ENCODE assay signal across 1 cellular context in genomic region chr5:115461093-115461492, GRCh38.
TF ChIP-seq lines count a peak whose summit lies in the region.

No MANE protein-coding gene starts in this region.

TF ChIP-seq in HCT116, 20 proteins besides CTCF, POLR2A, EP300 and RAD21 (continued from another document):
- TF ChIP-seq EGR1 (IDR thresholded peaks at IDR 0.05; ENCODE audit: low read depth) (no peak), TCF7L2 (IDR thresholded peaks at IDR 0.05; ENCODE audit: borderline replicate concordance, extremely low read depth, insufficient read depth, insufficient read length) (no peak), SRF (IDR thresholded peaks at IDR 0.05; ENCODE audit: low read depth) (no peak), ATF3 (IDR thresholded peaks at IDR 0.05) (no peak), ZBTB33 (IDR thresholded peaks at IDR 0.05; ENCODE audit: extremely low read depth, insufficient replicate concordance, low read length) (no peak), EZH2 (IDR thresholded peaks at IDR 0.05) (no peak), FOSL1 (IDR thresholded peaks at IDR 0.05; ENCODE audit: low read depth) (no peak), YY1 (IDR thresholded peaks at IDR 0.05; ENCODE audit: extremely low read depth, insufficient replicate concordance, low read depth, low read length) (no peak), SP1 (IDR thresholded peaks at IDR 0.05; ENCODE audit: low read depth) (no peak)
TF ChIP-seq in HCT116: peak in this region for 0.
